1 cellular context compared by ENCODE assay signal in the genomic region with DNA sequence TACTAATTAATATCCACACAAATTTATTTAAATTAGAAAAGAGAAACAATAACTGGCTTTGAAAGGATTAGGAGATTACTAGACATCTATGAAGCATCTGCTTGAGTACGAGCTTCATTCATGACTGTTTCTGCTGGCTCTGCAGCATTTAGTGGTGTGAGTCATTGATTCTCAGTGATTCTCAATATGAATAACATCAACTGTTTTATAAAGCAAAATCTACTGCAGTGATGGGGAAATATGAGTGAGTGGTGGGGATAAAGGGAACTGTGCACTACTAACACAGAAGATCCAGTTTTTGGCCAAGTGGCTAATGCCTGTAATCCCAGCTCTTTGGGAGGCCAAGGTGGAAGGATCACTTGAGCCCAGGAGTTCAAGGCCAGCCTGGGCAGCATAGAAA.
A peak's percentile ranks its signal among the peaks of the same experiment; 100 is the strongest.
TF ChIP-seq lines count a peak whose summit lies in the region.

No MANE protein-coding gene starts in this region.

TF ChIP-seq in GM12878, 131 proteins besides CTCF, POLR2A, EP300 and RAD21 (continued from another document):
- TF ChIP-seq TCF3 (IDR thresholded peaks at IDR 0.05; ENCODE audit: borderline replicate concordance, insufficient read depth, low read depth, low read length) (no peak), RFX5 (IDR thresholded peaks at IDR 0.05; ENCODE audit: low read depth, low read length) (no peak), SPI1 (IDR thresholded peaks at IDR 0.05; ENCODE audit: borderline replicate concordance, insufficient read depth, low read depth, low read length) (peak; percentile 2; the same call in 1 of the 2 replicates), JUNB (IDR thresholded peaks at IDR 0.05) (peak; percentile 79)
